Comparison of ENCODE assay signal across 1 cellular context in genomic region chr20:62123450-62124118, GRCh38.
TF ChIP-seq lines count a peak whose summit lies in the region.

No MANE protein-coding gene starts in this region.

TF ChIP-seq in A549, 52 proteins besides CTCF, POLR2A, EP300 and RAD21 (continued from another document):
- TF ChIP-seq, protein P1, sequence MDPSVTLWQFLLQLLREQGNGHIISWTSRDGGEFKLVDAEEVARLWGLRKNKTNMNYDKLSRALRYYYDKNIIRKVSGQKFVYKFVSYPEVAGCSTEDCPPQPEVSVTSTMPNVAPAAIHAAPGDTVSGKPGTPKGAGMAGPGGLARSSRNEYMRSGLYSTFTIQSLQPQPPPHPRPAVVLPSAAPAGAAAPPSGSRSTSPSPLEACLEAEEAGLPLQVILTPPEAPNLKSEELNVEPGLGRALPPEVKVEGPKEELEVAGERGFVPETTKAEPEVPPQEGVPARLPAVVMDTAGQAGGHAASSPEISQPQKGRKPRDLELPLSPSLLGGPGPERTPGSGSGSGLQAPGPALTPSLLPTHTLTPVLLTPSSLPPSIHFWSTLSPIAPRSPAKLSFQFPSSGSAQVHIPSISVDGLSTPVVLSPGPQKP (IDR thresholded peaks at IDR 0.05; ENCODE audit: low read depth, low read length): no peak
- TF ChIP-seq, protein P2, sequence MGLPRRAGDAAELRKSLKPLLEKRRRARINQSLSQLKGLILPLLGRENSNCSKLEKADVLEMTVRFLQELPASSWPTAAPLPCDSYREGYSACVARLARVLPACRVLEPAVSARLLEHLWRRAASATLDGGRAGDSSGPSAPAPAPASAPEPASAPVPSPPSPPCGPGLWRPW (IDR thresholded peaks at IDR 0.05): no peak
- no peak for TF ChIP-seq KDM5A (IDR thresholded peaks at IDR 0.05)
- no peak for TF ChIP-seq FOSL2 (IDR thresholded peaks at IDR 0.05)
- no peak for TF ChIP-seq FOSL2 (CRISPR knock-in tag; IDR thresholded peaks at IDR 0.05)
- TF ChIP-seq RFX5 (IDR thresholded peaks at IDR 0.05): no peak
- TF ChIP-seq RNF2 (IDR thresholded peaks at IDR 0.05; ENCODE audit: borderline replicate concordance, low read depth): no peak
- TF ChIP-seq CHD4 (IDR thresholded peaks at IDR 0.05; ENCODE audit: borderline replicate concordance): no peak
- TF ChIP-seq RCOR1 (IDR thresholded peaks at IDR 0.05; ENCODE audit: low read depth, low read length): no peak
- TF ChIP-seq ATOH8 (CRISPR knock-in tag; IDR thresholded peaks at IDR 0.05; ENCODE audit: low read depth): no peak
- TF ChIP-seq POLR2AphosphoS2 (conservative IDR thresholded peaks at IDR 0.05; ENCODE audit: low read length): no peak
- TF ChIP-seq CBX8 (IDR thresholded peaks at IDR 0.05): no peak
